In genomic region chr1:39882152-39882551, GRCh38 we compare ENCODE assay signal across 8 cellular contexts. TPM values are rescaled to one million over a fixed set of nuclear protein-coding genes. Genes with fewer than 3 reads are reported as not detected.
A peak's percentile ranks its signal among the peaks of the same experiment; 100 is the strongest.
DNase-seq lines count a peak whose midpoint lies in the region; ATAC-seq and TF ChIP-seq lines count a peak whose summit lies in the region.

No MANE protein-coding gene starts in this region.

- H3K4me1 Mint-ChIP-seq in activated naive CD4-positive, alpha-beta T cell treated with anti-CD3 and anti-CD28 coated beads, Interleukin-2, amount 50 U/mL, for 24 hours, result peaks cover 42% of the 10 kb centered on the region
- peaks cover 38% of the 10 kb centered on the region for H3K4me1 Mint-ChIP-seq in type B pancreatic cell (ENCODE audit: unreplicated experiment)

- no peak for DNase-seq in activated naive CD4-positive, alpha-beta T cell treated with Interleukin-2 at 50 U/mL for 16 hours
- DNase-seq in adipocyte (ENCODE audit: low read depth), result no peak
- DNase-seq in lower leg skin (ENCODE audit: low spot score in 2 of 2), result no peak
- no peak for DNase-seq in type B pancreatic cell (ENCODE audit: extremely low spot score, unreplicated experiment)
- no peak for DNase-seq in GOT3 (lab: John Stamatoyannopoulos, UW)
- no peak for DNase-seq in GM03348 (ENCODE audit: low spot score)

- WGBS in lower leg skin, 2 donors, result 49 to 51% methylated on average over 2 of the region's 2 CpGs

- TF ChIP-seq POLR2A in lower leg skin (IDR thresholded peaks at IDR 0.05), result no peak

- peak overlapping the region; percentile 95 for H3K4me3 Mint-ChIP-seq in activated naive CD4-positive, alpha-beta T cell treated with anti-CD3 and anti-CD28 coated beads, Interleukin-2, amount 50 U/mL, for 24 hours
- H3K4me3 Mint-ChIP-seq in type B pancreatic cell, result peak overlapping the region; percentile 96

- ATAC-seq in GM21360 (IDR thresholded peaks at IDR 0.05; ENCODE audit: unreplicated experiment), result no peak

- no peaks in the 10 kb centered on the region for H3K27me3 ChIP-seq in adipocyte (replicated peaks; ENCODE audit: control insufficient read depth, insufficient read depth, low read length)

- no peak overlapping the region for H3K27ac Mint-ChIP-seq in activated naive CD4-positive, alpha-beta T cell treated with anti-CD3 and anti-CD28 coated beads, Interleukin-2, amount 50 U/mL, for 24 hours
- H3K27ac Mint-ChIP-seq in type B pancreatic cell, result peak overlapping the region; percentile 79

- H3K9me3 ChIP-seq in adipocyte (ENCODE audit: control insufficient read depth, low read length), result no peaks in the 10 kb centered on the region

- peaks cover 13% of the 10 kb centered on the region for H3K4me1 ChIP-seq in adipocyte (ENCODE audit: control insufficient read depth, insufficient read depth, low read length)

- H3K27me3 Mint-ChIP-seq in activated naive CD4-positive, alpha-beta T cell treated with anti-CD3 and anti-CD28 coated beads, Interleukin-2, amount 50 U/mL, for 24 hours, result no peaks in the 10 kb centered on the region
- H3K27me3 Mint-ChIP-seq in type B pancreatic cell, result no peaks in the 10 kb centered on the region

- peaks cover 6% of the 10 kb centered on the region for H3K36me3 Mint-ChIP-seq in activated naive CD4-positive, alpha-beta T cell treated with anti-CD3 and anti-CD28 coated beads, Interleukin-2, amount 50 U/mL, for 24 hours
- peaks cover 19% of the 10 kb centered on the region for H3K36me3 Mint-ChIP-seq in type B pancreatic cell

- no peak for TF ChIP-seq CTCF in lower leg skin (IDR thresholded peaks at IDR 0.05)
- TF ChIP-seq CTCF in type B pancreatic cell (conservative IDR thresholded peaks at IDR 0.05), result no peak

- H3K9ac ChIP-seq in adipocyte (ENCODE audit: low read length), result peak overlapping the region; percentile 95

- peak overlapping the region; percentile 98 for H3K4me3 ChIP-seq in adipocyte (ENCODE audit: low read length)
- peak overlapping the region; percentile 94 for H3K4me3 ChIP-seq in lower leg skin (ENCODE audit: low read depth, poor library complexity, severe bottlenecking)

- no peaks in the 10 kb centered on the region for H3K36me3 ChIP-seq in adipocyte (ENCODE audit: control insufficient read depth, insufficient read depth, low read length, severe bottlenecking)

- intact Hi-C loops in lower leg skin (cut with DNase I; ENCODE audit: low total_unique reads), result no loop called here

- H3K9me3 Mint-ChIP-seq in activated naive CD4-positive, alpha-beta T cell treated with anti-CD3 and anti-CD28 coated beads, Interleukin-2, amount 50 U/mL, for 24 hours, result no peaks in the 10 kb centered on the region
- no peaks in the 10 kb centered on the region for H3K9me3 Mint-ChIP-seq in type B pancreatic cell

RNA-seq across cellular contexts. Expression of gene TRIT1, which starts 1.2 kb away (rescaled TPM):
- 10 to 100 TPM; 22.3 to 49.2 (median 33.7) TPM for total RNA-seq in lower leg skin
- 23.9 and 29.6 TPM in 2 replicates for total RNA-seq in type B pancreatic cell (ENCODE audit: low replicate concordance)

RNA-seq across cellular contexts. Expression of gene MYCL, which starts 19.6 kb away (rescaled TPM):
- total RNA-seq in lower leg skin, result 100 to 1,000 TPM in 3 of 4 donors, 10 to 100 TPM in 1; 66.9 to 178 (median 123) TPM
- total RNA-seq in type B pancreatic cell (ENCODE audit: low replicate concordance), result 19.5 and 36.5 TPM in 2 replicates
